In the genomic region with DNA sequence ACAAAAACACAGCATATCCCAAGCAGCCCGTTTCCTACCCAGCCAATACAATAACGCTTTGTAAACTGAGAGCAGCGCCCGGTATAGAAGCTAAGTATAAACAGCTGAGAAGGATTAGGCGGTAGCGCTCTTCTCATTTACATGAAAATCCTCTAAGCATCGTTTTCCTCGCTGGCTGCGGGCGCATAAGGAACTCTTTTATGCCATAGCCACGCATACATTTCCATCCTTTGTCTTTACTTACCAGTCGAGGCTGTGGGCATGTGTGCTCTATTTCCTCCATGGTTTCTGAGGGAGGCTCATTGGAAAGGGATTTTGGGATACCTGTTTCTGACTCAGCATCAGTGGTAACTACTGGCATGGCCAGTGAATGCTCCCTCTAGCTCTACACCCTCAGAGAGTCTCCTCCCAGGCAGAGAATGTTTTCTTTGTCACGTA, we compare ENCODE assay signal across 8 cellular contexts. TPM values are rescaled to one million over a fixed set of nuclear protein-coding genes. Genes with fewer than 3 reads are reported as not detected.
DNase-seq lines count a peak whose midpoint lies in the region; ATAC-seq and TF ChIP-seq lines count a peak whose summit lies in the region.

No MANE protein-coding gene starts in this region.

- H3K9me3 ChIP-seq in breast epithelium: no peaks in the 10 kb centered on the region
- no peaks in the 10 kb centered on the region for H3K9me3 ChIP-seq in effector memory CD4-positive, alpha-beta T cell (ENCODE audit: control insufficient read depth, low read length)
- H3K9me3 ChIP-seq in naive thymus-derived CD4-positive, alpha-beta T cell (ENCODE audit: control insufficient read depth in 2 of 3, low read length in 3 of 3): no peaks in the 10 kb centered on the region

- H3K9me3 Mint-ChIP-seq in MCF 10A (ENCODE audit: unreplicated experiment): no peaks in the 10 kb centered on the region
- peaks cover 0 to 2% (median 0%) of the 10 kb centered on the region in 11 donors for H3K9me3 Mint-ChIP-seq in naive thymus-derived CD4-positive, alpha-beta T cell

- H3K4me1 ChIP-seq in breast epithelium: no peaks in the 10 kb centered on the region
- H3K4me1 ChIP-seq in effector memory CD4-positive, alpha-beta T cell (ENCODE audit: control insufficient read depth, insufficient read depth, low read length, poor library complexity, severe bottlenecking): no peaks in the 10 kb centered on the region
- peaks cover 0 to 4% of the 10 kb centered on the region in 2 donors for H3K4me1 ChIP-seq in naive thymus-derived CD4-positive, alpha-beta T cell (ENCODE audit: control insufficient read depth in 2 of 2, insufficient read depth in 2 of 2, low read length in 2 of 2)

- peaks cover 0 to 39% of the 10 kb centered on the region in 2 donors for H3K27me3 ChIP-seq in breast epithelium
- H3K27me3 ChIP-seq in effector memory CD4-positive, alpha-beta T cell (replicated peaks; ENCODE audit: control insufficient read depth, insufficient read depth, low read length, poor library complexity, severe bottlenecking): no peaks in the 10 kb centered on the region
- H3K27me3 ChIP-seq in naive thymus-derived CD4-positive, alpha-beta T cell (ENCODE audit: control insufficient read depth in 2 of 2, insufficient read depth in 2 of 2, low read length in 2 of 2): no peaks in the 10 kb centered on the region

- peaks cover 46% of the 10 kb centered on the region for H3K27me3 Mint-ChIP-seq in MCF 10A (ENCODE audit: insufficient read depth, unreplicated experiment)
- peaks cover 7 to 30% (median 8%) of the 10 kb centered on the region in 5 donors for H3K27me3 Mint-ChIP-seq in naive thymus-derived CD4-positive, alpha-beta T cell

- intact Hi-C loops in breast epithelium (cut with DNase I; ENCODE audit: low total_unique reads): no loop called here
- intact Hi-C loops in MCF 10A (cut with micrococcal nuclease): no loop called here
- intact Hi-C loops in naive thymus-derived CD4-positive, alpha-beta T cell (cut with micrococcal nuclease): loop anchor here (1.0 to 2.0 kb wide), 3 partner anchors 30 to 48 kb away; partner anchors contain the start of gene POLA1 (in 1 of the 2)

- no peak overlapping the region for H3K27ac ChIP-seq in breast epithelium
- H3K27ac ChIP-seq in effector memory CD4-positive, alpha-beta T cell (ENCODE audit: insufficient read depth, low read length, poor library complexity, severe bottlenecking): no peak overlapping the region
- no peak overlapping the region for H3K27ac ChIP-seq in naive thymus-derived CD4-positive, alpha-beta T cell (ENCODE audit: low read depth, low read length)

- POLR2A ChIA-PET in MCF 10A (lab: Yijun Ruan, JAX): no interaction called here
- POLR2A ChIA-PET in naive thymus-derived CD4-positive, alpha-beta T cell (lab: Charles Lee): interaction anchor here (0.6 kb wide), 1 partner anchor 88 kb away, joined by 3 read pairs; no protein-coding TSS in a partner anchor

- DNase-seq in breast epithelium (ENCODE audit: low spot score in 2 of 2): no peak
- DNase-seq in MCF 10A (ENCODE audit: unreplicated experiment): no peak
- DNase-seq in NCI-H524 treated with DMSO at 0.1 percent for 48 hours (lab: John Stamatoyannopoulos, UW): peak; percentile 44
- no peak for DNase-seq in effector memory CD4-positive, alpha-beta T cell
- DNase-seq in naive thymus-derived CD4-positive, alpha-beta T cell: peak in 1 of 9 donors; percentile 4
- DNase-seq in GOT3 (lab: John Stamatoyannopoulos, UW): no peak

- BruUV-seq in MCF 10A (replicated peaks; lab: Mats Ljungman, UMichigan): no TSS peak

- no peak for TF ChIP-seq POLR2A in breast epithelium (IDR thresholded peaks at IDR 0.05)

- no peak overlapping the region for H3K27ac Mint-ChIP-seq in MCF 10A (ENCODE audit: low read depth, unreplicated experiment)
- H3K27ac Mint-ChIP-seq in naive thymus-derived CD4-positive, alpha-beta T cell: peak overlapping the region in 3 of 9 donors; percentile 46 to 87 (median 78)

- H3K36me3 Mint-ChIP-seq in MCF 10A (ENCODE audit: insufficient read depth, unreplicated experiment): no peaks in the 10 kb centered on the region
- H3K36me3 Mint-ChIP-seq in naive thymus-derived CD4-positive, alpha-beta T cell: no peaks in the 10 kb centered on the region

- H3K36me3 ChIP-seq in breast epithelium: no peaks in the 10 kb centered on the region
- no peaks in the 10 kb centered on the region for H3K36me3 ChIP-seq in effector memory CD4-positive, alpha-beta T cell (ENCODE audit: control insufficient read depth, insufficient read depth, low read length)
- no peaks in the 10 kb centered on the region for H3K36me3 ChIP-seq in naive thymus-derived CD4-positive, alpha-beta T cell (ENCODE audit: control insufficient read depth in 2 of 3, insufficient read depth in 3 of 3, low read length in 3 of 3)

- no peaks in the 10 kb centered on the region for H3K4me1 Mint-ChIP-seq in MCF 10A (ENCODE audit: insufficient read depth, unreplicated experiment)
- peaks cover 2 to 20% (median 12%) of the 10 kb centered on the region in 7 donors for H3K4me1 Mint-ChIP-seq in naive thymus-derived CD4-positive, alpha-beta T cell

- ATAC-seq in naive thymus-derived CD4-positive, alpha-beta T cell: peak; percentile 58
- ATAC-seq in GM19397 (IDR thresholded peaks at IDR 0.05; ENCODE audit: unreplicated experiment): no peak
- ATAC-seq in HG02884 (IDR thresholded peaks at IDR 0.05; ENCODE audit: unreplicated experiment): no peak

- CTCF ChIA-PET in MCF 10A (lab: Yijun Ruan, JAX): no interaction called here
- CTCF ChIA-PET in naive thymus-derived CD4-positive, alpha-beta T cell (lab: Charles Lee): no interaction called here

- TF ChIP-seq CTCF in breast epithelium (IDR thresholded peaks at IDR 0.05) (no peak), MCF 10A (IDR thresholded peaks at IDR 0.05; ENCODE audit: unreplicated experiment) (no peak)

- H3K4me3 ChIP-seq in breast epithelium: peak overlapping the region; percentile 7 to 39 (median 30)
- H3K4me3 ChIP-seq in effector memory CD4-positive, alpha-beta T cell (ENCODE audit: insufficient read depth, low read depth, low read length, poor library complexity, severe bottlenecking): peak overlapping the region; percentile 2
- H3K4me3 ChIP-seq in naive thymus-derived CD4-positive, alpha-beta T cell (ENCODE audit: low read length): peak overlapping the region; percentile 43

- H3K4me3 Mint-ChIP-seq in MCF 10A (ENCODE audit: unreplicated experiment): no peak overlapping the region
- peak overlapping the region; percentile 72 to 88 (median 82) for H3K4me3 Mint-ChIP-seq in naive thymus-derived CD4-positive, alpha-beta T cell

RNA-seq across cellular contexts. Expression of gene PCYT1B, which starts 0.4 kb away (rescaled TPM):
- total RNA-seq in breast epithelium (under 1 TPM; 0.16 to 0.73 (median 0.33) TPM), MCF 10A (2022) (not detected in 2 replicates)
- under 1 TPM in 2 of 5 experiments, not detected in 3; 0.05 to 0.12 TPM for total RNA-seq in naive thymus-derived CD4-positive, alpha-beta T cell
- polyA plus RNA-seq in naive thymus-derived CD4-positive, alpha-beta T cell: not detected

RNA-seq across cellular contexts. Expression of gene POLA1, which starts 47.0 kb away (rescaled TPM):
- total RNA-seq in breast epithelium: 10 to 100 TPM in 2 of 3 donors, 1 to 10 TPM in 1; 8.2 to 21.8 (median 20.3) TPM
- 5.8 and 9.8 TPM in 2 replicates for total RNA-seq in MCF 10A (2022)
- total RNA-seq in naive thymus-derived CD4-positive, alpha-beta T cell: 10 to 100 TPM in 1 of 5 experiments, 1 to 10 TPM in 4; 6.4 to 26.6 (median 7.5) TPM
- 1 to 10 TPM; 4.1 to 4.2 TPM for polyA plus RNA-seq in naive thymus-derived CD4-positive, alpha-beta T cell

Comparison
In these comparisons a context has a peak if more than half of its experiments do, and no peak if none do; other contexts are left out.
1. intact Hi-C loops: an anchor here in naive thymus-derived CD4-positive, alpha-beta T cell (1.0 to 2.0 kb wide); none called in breast epithelium and MCF 10A.